17 cellular contexts compared by ENCODE assay signal in the genomic region with DNA sequence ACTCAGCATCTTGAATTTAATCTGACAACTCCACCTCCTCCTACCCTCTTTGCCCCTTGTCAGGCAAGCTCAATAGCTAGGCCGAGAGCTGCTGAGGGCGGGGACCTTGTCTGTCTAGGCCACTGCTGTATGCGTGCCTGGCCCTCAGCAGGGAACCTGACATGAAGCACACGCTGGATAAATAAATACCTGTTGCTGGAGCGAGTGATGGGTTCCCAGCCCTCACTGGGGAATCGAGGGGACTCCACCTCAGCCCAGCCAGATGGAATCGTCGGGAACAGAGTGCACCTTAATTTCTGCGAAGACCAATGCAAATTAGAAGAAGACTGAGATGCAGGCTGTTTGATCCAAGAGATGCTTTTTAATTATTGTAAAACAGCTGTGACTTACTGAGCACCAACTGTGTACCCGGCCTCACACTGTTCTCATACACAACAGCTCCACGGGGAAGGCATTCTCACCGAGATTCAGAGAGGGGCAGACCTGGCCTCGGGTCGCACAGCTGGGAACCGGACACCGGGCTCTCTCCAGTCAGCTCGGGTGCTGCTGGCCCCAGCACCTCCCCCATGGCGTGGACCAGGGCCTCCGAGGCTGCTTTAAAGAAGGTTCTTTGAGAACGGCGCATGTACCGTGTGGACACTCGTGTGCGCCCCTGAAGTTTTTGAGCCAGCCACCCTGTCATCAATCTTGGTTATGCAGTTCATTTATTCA.
DNase-seq lines count a peak whose midpoint lies in the region; ATAC-seq and TF ChIP-seq lines count a peak whose summit lies in the region.
"Had no signal": no experiment of that assay in that cellular context is flagged by ENCODE, and none has a peak within 500 bp of the region (broad histone marks: within the 10 kb centered on the region; RNA-seq: fewer than 3 reads in every experiment).

No MANE protein-coding gene starts in this region.

- H3K4me1 Mint-ChIP-seq in chondrocyte (ENCODE audit: low read depth), result no peaks in the 10 kb centered on the region
- H3K4me1 Mint-ChIP-seq: CD4-positive, alpha-beta memory T cell had no signal

- DNase-seq in NCI-H2227 (lab: John Stamatoyannopoulos, UW; ENCODE audit: unreplicated experiment), result peak; percentile 40
- no peak for DNase-seq in NCI-H2227 treated with DMSO at 0.1 percent for 48 hours (lab: John Stamatoyannopoulos, UW)
- peak; percentile 47 for DNase-seq in NCI-H187 treated with DMSO at 0.1 percent for 48 hours (lab: John Stamatoyannopoulos, UW)
- DNase-seq in chondrocyte (ENCODE audit: low spot score), result peak; percentile 81
- DNase-seq in ovary, result peak in 4 of 5 donors; percentile 5 to 17 (median 14)
- DNase-seq in central memory CD4-positive, alpha-beta T cell, result no peak
- no peak for DNase-seq in activated naive CD4-positive, alpha-beta T cell treated with Interleukin-2 at 50 U/mL for 16 hours
- DNase-seq: activated T-cell treated with anti-CD3 and anti-CD28 coated beads for 4 hours; amygdala; CD4-positive, alpha-beta memory T cell; colonic mucosa; H9; Kasumi-1; NCI-H2029 had no signal

- H3K9me3 ChIP-seq in ovary, result no peaks in the 10 kb centered on the region
- H3K9me3 ChIP-seq: colonic mucosa had no signal

- no peak overlapping the region for H3K27ac Mint-ChIP-seq in chondrocyte (ENCODE audit: unreplicated experiment)
- H3K27ac Mint-ChIP-seq: CD4-positive, alpha-beta memory T cell had no signal

- no peaks in the 10 kb centered on the region for H3K9me3 Mint-ChIP-seq in chondrocyte (ENCODE audit: low read depth)
- H3K9me3 Mint-ChIP-seq: CD4-positive, alpha-beta memory T cell; H9 had no signal

- no peak overlapping the region for H3K4me3 Mint-ChIP-seq in chondrocyte (ENCODE audit: unreplicated experiment)
- H3K4me3 Mint-ChIP-seq: CD4-positive, alpha-beta memory T cell; H9 had no signal

- TF ChIP-seq CTCF in chondrocyte (IDR thresholded peaks at IDR 0.05), result no peak
- no peak for TF ChIP-seq CTCF in ovary (IDR thresholded peaks at IDR 0.05)

- intact Hi-C loops in ovary (cut with DNase I), result no loop called here

- TF ChIP-seq EP300 in ovary (IDR thresholded peaks at IDR 0.05), result no peak

- no peaks in the 10 kb centered on the region for H3K27me3 Mint-ChIP-seq in chondrocyte (ENCODE audit: low read depth)
- H3K27me3 Mint-ChIP-seq: CD4-positive, alpha-beta memory T cell had no signal

- peaks cover 5% of the 10 kb centered on the region for H3K4me1 ChIP-seq in ovary (ENCODE audit: insufficient read depth)
- H3K4me1 ChIP-seq: colonic mucosa had no signal

- no peaks in the 10 kb centered on the region for H3K27me3 ChIP-seq in ovary
- H3K27me3 ChIP-seq: colonic mucosa had no signal

- no peak for TF ChIP-seq POLR2A in ovary (IDR thresholded peaks at IDR 0.05)

- H3K36me3 Mint-ChIP-seq in chondrocyte (ENCODE audit: low read depth), result no peaks in the 10 kb centered on the region
- H3K36me3 Mint-ChIP-seq: CD4-positive, alpha-beta memory T cell had no signal

- no peak for ATAC-seq in GM19397 (IDR thresholded peaks at IDR 0.05; ENCODE audit: unreplicated experiment)

- H3K27ac ChIP-seq in ovary, result no peak overlapping the region
- H3K27ac ChIP-seq: colonic mucosa, HL-60, VCaP had no signal

- 76 to 81% (median 80%) methylated on average over 24 of the region's 24 CpGs for WGBS in ovary, 3 donors

- no peaks in the 10 kb centered on the region for H3K36me3 ChIP-seq in ovary
- H3K36me3 ChIP-seq: colonic mucosa had no signal

- H3K4me3 ChIP-seq in ovary, result no peak overlapping the region
- H3K4me3 ChIP-seq: colonic mucosa had no signal

Comparison
In these comparisons a context has a peak if more than half of its experiments do, and no peak if none do; other contexts are left out.
1. DNase-seq: peak in NCI-H2227 (single experiment), NCI-H187 treated with DMSO at 0.1 percent for 48 hours (single experiment), chondrocyte (single experiment) and ovary (4 of 5); none in NCI-H2227 treated with DMSO at 0.1 percent for 48 hours (single experiment), central memory CD4-positive, alpha-beta T cell (single experiment) and activated naive CD4-positive, alpha-beta T cell treated with Interleukin-2 at 50 U/mL for 16 hours (single experiment).